Comparison of ENCODE assay signal across 1 cellular context in genomic region chr7:118183586-118184391, GRCh38.
TF ChIP-seq lines count a peak whose summit lies in the region.

Gene LSM8 (plus strand): TSS chr7:118184164. CDS start chr7:118184224, 60 bp downstream.

TF ChIP-seq in HEK293, 187 proteins besides CTCF, POLR2A, EP300 and RAD21 (continued from another document and continues in another):
- TF ChIP-seq ZNF174 (tag by site-specific recombination; IDR thresholded peaks at IDR 0.05) (no peak), ZNF629 (tag by site-specific recombination; IDR thresholded peaks at IDR 0.05) (peak; percentile 57; the same call in 1 of the 2 replicates), ZBTB6 (tag by site-specific recombination; IDR thresholded peaks at IDR 0.05) (peak; percentile 25; the same call in 1 of the 2 replicates), ZNF645 (tag by site-specific recombination; IDR thresholded peaks at IDR 0.05) (0 out of 2 replicates have a peak, but pooled peaks have one; percentile 17), SETDB1 (IDR thresholded peaks at IDR 0.05; ENCODE audit: insufficient read length, low read length) (peak; percentile 24), ZNF223 (tag by site-specific recombination; IDR thresholded peaks at IDR 0.05) (no peak), ZNF514 (tag by site-specific recombination; IDR thresholded peaks at IDR 0.05) (no peak), ZNF777 (tag by site-specific recombination; IDR thresholded peaks at IDR 0.05; ENCODE audit: borderline replicate concordance) (no peak), ZNF394 (tag by site-specific recombination; IDR thresholded peaks at IDR 0.05; ENCODE audit: borderline replicate concordance) (peak; percentile 64; the same call in 1 of the 2 replicates), ZNF350 (tag by site-specific recombination; IDR thresholded peaks at IDR 0.05) (no peak), BCL11A (tag by site-specific recombination; IDR thresholded peaks at IDR 0.05; ENCODE audit: low read depth) (no peak), ZNF660 (tag by site-specific recombination; IDR thresholded peaks at IDR 0.05) (peak; percentile 90), ZNF366 (tag by site-specific recombination; conservative IDR thresholded peaks at IDR 0.05) (peak; percentile 90), PRDM10 (tag by site-specific recombination; IDR thresholded peaks at IDR 0.05) (0 out of 2 replicates have a peak, but pooled peaks have one; percentile 10), KLF17 (tag by site-specific recombination; IDR thresholded peaks at IDR 0.05) (peak; percentile 36; the same call in 1 of the 2 replicates), ZBTB8A (tag by site-specific recombination; IDR thresholded peaks at IDR 0.05) (peak; percentile 82), ZNF274 (IDR thresholded peaks at IDR 0.05; ENCODE audit: low read length) (no peak), ZNF274 (tag by site-specific recombination; IDR thresholded peaks at IDR 0.05; ENCODE audit: borderline replicate concordance) (no peak), EGR2 (tag by site-specific recombination; IDR thresholded peaks at IDR 0.05; ENCODE audit: low read depth) (peak; percentile 48; the same call in 1 of the 2 replicates), ZNF133 (tag by site-specific recombination; IDR thresholded peaks at IDR 0.05) (0 out of 2 replicates have a peak, but pooled peaks have one; percentile 17), ZNF624 (tag by site-specific recombination; IDR thresholded peaks at IDR 0.05) (no peak), ZNF211 (tag by site-specific recombination; IDR thresholded peaks at IDR 0.05; ENCODE audit: low read depth) (no peak), PRDM6 (tag by site-specific recombination; IDR thresholded peaks at IDR 0.05) (no peak), ZNF132 (tag by site-specific recombination; IDR thresholded peaks at IDR 0.05; ENCODE audit: borderline replicate concordance) (no peak), GFI1B (tag by site-specific recombination; IDR thresholded peaks at IDR 0.05) (no peak), IKZF3 (tag by site-specific recombination; IDR thresholded peaks at IDR 0.05) (no peak), ZFP69B (tag by site-specific recombination; IDR thresholded peaks at IDR 0.05) (0 out of 2 replicates have a peak, but pooled peaks have one; percentile 13), ZNF488 (tag by site-specific recombination; IDR thresholded peaks at IDR 0.05) (no peak), ZNF692 (tag by site-specific recombination; IDR thresholded peaks at IDR 0.05) (peak; percentile 53), ZSCAN30 (tag by site-specific recombination; IDR thresholded peaks at IDR 0.05) (peak; percentile 82), SP3 (tag by site-specific recombination; IDR thresholded peaks at IDR 0.05) (peak; percentile 52), PATZ1 (tag by site-specific recombination; IDR thresholded peaks at IDR 0.05) (0 out of 2 replicates have a peak, but pooled peaks have one; percentile 28), ZNF585B (tag by site-specific recombination; IDR thresholded peaks at IDR 0.05) (no peak), ZNF292 (tag by site-specific recombination; IDR thresholded peaks at IDR 0.05; ENCODE audit: borderline replicate concordance, low read depth) (no peak), ZNF561 (tag by site-specific recombination; IDR thresholded peaks at IDR 0.05; ENCODE audit: borderline replicate concordance) (peak; percentile 75; the same call in 1 of the 2 replicates), ZEB2 (tag by site-specific recombination; IDR thresholded peaks at IDR 0.05) (peak; percentile 62), GLIS1 (tag by site-specific recombination; IDR thresholded peaks at IDR 0.05) (0 out of 2 replicates have a peak, but pooled peaks have one; percentile 27), HOXC10 (CRISPR knock-in tag; IDR thresholded peaks at IDR 0.05) (no peak), GLI2 (tag by site-specific recombination; IDR thresholded peaks at IDR 0.05; ENCODE audit: borderline replicate concordance, low read depth) (no peak), YY2 (tag by site-specific recombination; IDR thresholded peaks at IDR 0.05) (no peak), ZNF239 (tag by site-specific recombination; IDR thresholded peaks at IDR 0.05) (no peak), SP2 (tag by site-specific recombination; IDR thresholded peaks at IDR 0.05) (peak; percentile 82), PBX3 (CRISPR knock-in tag; IDR thresholded peaks at IDR 0.05) (0 out of 2 replicates have a peak, but pooled peaks have one; percentile 69), ZNF571 (tag by site-specific recombination; IDR thresholded peaks at IDR 0.05) (no peak), ZNF677 (tag by site-specific recombination; IDR thresholded peaks at IDR 0.05) (no peak), MEIS1 (CRISPR knock-in tag; IDR thresholded peaks at IDR 0.05; ENCODE audit: borderline replicate concordance) (no peak), ZNF596 (tag by site-specific recombination; IDR thresholded peaks at IDR 0.05) (no peak), ZNF473 (tag by site-specific recombination; IDR thresholded peaks at IDR 0.05) (no peak), ZNF843 (tag by site-specific recombination; IDR thresholded peaks at IDR 0.05) (no peak; the same call in 1 of the 2 replicates), ZNF146 (tag by site-specific recombination; IDR thresholded peaks at IDR 0.05) (no peak)
